ENCODE assay signal across 8 cellular contexts in genomic region chr18:5295231-5295920, GRCh38. TPM values are rescaled to one million over a fixed set of nuclear protein-coding genes. Genes with fewer than 3 reads are reported as not detected.
A peak's percentile ranks its signal among the peaks of the same experiment; 100 is the strongest.
DNase-seq lines count a peak whose midpoint lies in the region; ATAC-seq and TF ChIP-seq lines count a peak whose summit lies in the region.

Gene ZBTB14 (minus strand): TSS chr18:5295726. CDS start chr18:5293246, 2,480 bp downstream.

- H3K4me1 Mint-ChIP-seq in HFFc6 (ENCODE audit: low read depth) = peaks cover 16% of the 10 kb centered on the region
- peaks cover 31% of the 10 kb centered on the region for H3K4me1 Mint-ChIP-seq in dendritic cell treated with granulocyte-macrophage colony-stimulating factor and Interleukin-4, amounts not matched to agents 40 ng/mL and 50 ng/mL, for 4 days (ENCODE audit: low read depth)

- no peaks in the 10 kb centered on the region for H3K9me3 ChIP-seq in left lung

- H3K4me3 ChIP-seq in left lung = peak within 1 kb of the TSS; percentile 73

- peak within 1 kb of the TSS; percentile 98 for H3K27ac ChIP-seq in left lung

- H3K27ac Mint-ChIP-seq in HFFc6 = peak within 1 kb of the TSS; percentile 97
- peak within 1 kb of the TSS; percentile 99 for H3K27ac Mint-ChIP-seq in dendritic cell treated with granulocyte-macrophage colony-stimulating factor and Interleukin-4, amounts not matched to agents 40 ng/mL and 50 ng/mL, for 4 days

- peaks cover 9% of the 10 kb centered on the region for H3K36me3 Mint-ChIP-seq in HFFc6 (ENCODE audit: low read depth)
- H3K36me3 Mint-ChIP-seq in dendritic cell treated with granulocyte-macrophage colony-stimulating factor and Interleukin-4, amounts not matched to agents 40 ng/mL and 50 ng/mL, for 4 days (ENCODE audit: low read depth) = peaks cover 29% of the 10 kb centered on the region

- peak; percentile 54 for ATAC-seq in left lung

- peaks cover 7% of the 10 kb centered on the region for H3K27me3 Mint-ChIP-seq in HFFc6 (ENCODE audit: insufficient read depth)
- no peaks in the 10 kb centered on the region for H3K27me3 Mint-ChIP-seq in dendritic cell treated with granulocyte-macrophage colony-stimulating factor and Interleukin-4, amounts not matched to agents 40 ng/mL and 50 ng/mL, for 4 days

- TF ChIP-seq CTCF in HFFc6 (IDR thresholded peaks at IDR 0.05) = no peak
- no peak for TF ChIP-seq CTCF in left lung (IDR thresholded peaks at IDR 0.05)

- peaks cover 0 to 15% of the 10 kb centered on the region in 2 donors for H3K36me3 ChIP-seq in left lung

- peak; percentile 77 to 87 (median 85) for DNase-seq in NCI-H1417 (lab: John Stamatoyannopoulos, UW)
- DNase-seq in NCI-H1417 treated with DMSO at 0.1 percent for 48 hours (lab: John Stamatoyannopoulos, UW) = no peak
- peak; percentile 7 for DNase-seq in HFFc6
- peak; percentile 34 for DNase-seq in NCI-H1092 treated with DMSO at 0.1 percent for 48 hours (lab: John Stamatoyannopoulos, UW)
- DNase-seq in activated CD4-positive, alpha-beta T cell treated with anti-CD3 and anti-CD28 coated beads, Interleukin-2, amount 50 U/mL, for 1 hour = peak; percentile 62
- peak; percentile 69 to 90 for DNase-seq in left lung
- peak; percentile 39 to 55 for DNase-seq in stimulated activated CD4-positive, alpha-beta T cell treated with anti-CD3 and anti-CD28 coated beads, Interleukin-2, amount 100 ng/mL, for 48 hours

- H3K9me3 Mint-ChIP-seq in HFFc6 = no peaks in the 10 kb centered on the region
- no peaks in the 10 kb centered on the region for H3K9me3 Mint-ChIP-seq in dendritic cell treated with granulocyte-macrophage colony-stimulating factor and Interleukin-4, amounts not matched to agents 40 ng/mL and 50 ng/mL, for 4 days

- H3K4me3 Mint-ChIP-seq in HFFc6 = peak within 1 kb of the TSS; percentile 95
- H3K4me3 Mint-ChIP-seq in dendritic cell treated with granulocyte-macrophage colony-stimulating factor and Interleukin-4, amounts not matched to agents 40 ng/mL and 50 ng/mL, for 4 days = peak within 1 kb of the TSS; percentile 92

- H3K4me1 ChIP-seq in left lung = peaks cover 3 to 16% of the 10 kb centered on the region in 2 donors

- intact Hi-C loops in dendritic cell treated with granulocyte-macrophage colony-stimulating factor and Interleukin-4, amounts not matched to agents 40 ng/mL and 50 ng/mL, for 4 days (cut with micrococcal nuclease) = loop anchor here (10.0 kb wide), 4 partner anchors 119 to 289 kb away; no protein-coding TSS in a partner anchor
- intact Hi-C loops in left lung (cut with DNase I) = no loop called here

- H3K27me3 ChIP-seq in left lung = no peaks in the 10 kb centered on the region

RNA-seq across cellular contexts. Expression of gene ZBTB14, which starts in this region (rescaled TPM):
- 1 to 10 TPM; 5.9 to 6.6 (median 6.3) TPM for total RNA-seq in HFFc6 (2021; fragmentation: NEBNext Ultra II Directional; extraction: Animal tissue kit (Norgen Biotek cat#: 25700))
- total RNA-seq in left lung = 10 to 100 TPM in 1 of 2 donors, 1 to 10 TPM in 1; 8.7 to 14.3 TPM
